6 cellular contexts compared by ENCODE assay signal in the genomic region with DNA sequence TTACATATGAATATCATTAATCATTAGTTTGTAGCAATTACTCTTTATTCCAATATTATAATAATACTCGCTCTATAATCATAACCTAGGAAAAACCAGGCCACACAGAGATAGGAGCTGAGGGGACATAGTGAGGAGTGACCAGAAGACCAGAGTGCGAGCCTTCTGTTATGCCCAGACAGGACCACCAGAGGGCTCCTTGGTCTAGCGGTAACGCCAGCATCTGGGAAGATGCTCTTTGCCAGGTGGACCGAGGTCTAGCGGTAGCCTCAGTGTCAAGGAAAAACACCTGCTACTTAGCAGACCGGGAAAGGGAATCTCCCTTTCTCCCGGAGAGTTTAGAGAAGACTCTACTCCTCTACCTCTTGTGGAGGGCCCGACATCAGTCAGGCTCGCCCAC. TPM values are rescaled to one million over a fixed set of nuclear protein-coding genes. Genes with fewer than 3 reads are reported as not detected.
DNase-seq lines count a peak whose midpoint lies in the region; ATAC-seq and TF ChIP-seq lines count a peak whose summit lies in the region.
"Not testable (repeated sequence)": the region's sequence is repeated elsewhere in the genome, so short reads cannot be mapped to it uniquely, and the experiment has no call there.

No MANE protein-coding gene starts in this region.

- H3K79me2 ChIP-seq in GM23248 (ENCODE audit: insufficient read depth) (peaks cover 40% of the 10 kb centered on the region), osteoblast (ENCODE audit: insufficient read depth, low read length) (peaks cover 43% of the 10 kb centered on the region)

- H3K4me2 ChIP-seq in GM23248 (ENCODE audit: unreplicated experiment); osteoblast (ENCODE audit: insufficient read depth, low read length): not testable (repeated sequence)

- H3K9ac ChIP-seq in GM23248 = not testable (repeated sequence)

- not testable (repeated sequence) for H3K36me3 ChIP-seq in GM23248 (ENCODE audit: low read depth); osteoblast (ENCODE audit: insufficient read depth, low read length)
- peaks cover 12% of the 10 kb centered on the region for H3K36me3 ChIP-seq in RWPE2 (ENCODE audit: low read depth)

- H3K9me3 ChIP-seq in AG04450 (ENCODE audit: control insufficient read depth, insufficient read depth, low read length); GM23248 (ENCODE audit: low read depth); RWPE2 (ENCODE audit: severe bottlenecking); osteoblast (ENCODE audit: low read depth, low read length): not testable (repeated sequence)

- POLR2A ChIA-PET in AG04450 (lab: Yijun Ruan, JAX) = not testable (repeated sequence)

- not testable (repeated sequence) for H3K4me1 ChIP-seq in GM23248 (ENCODE audit: insufficient read depth)
- peaks cover 13% of the 10 kb centered on the region for H3K4me1 ChIP-seq in RWPE2 (ENCODE audit: insufficient read depth, poor library complexity, severe bottlenecking)
- H3K4me1 ChIP-seq in osteoblast (ENCODE audit: insufficient read depth, low read length) = peaks cover 26% of the 10 kb centered on the region

- CTCF ChIA-PET in AG04450 (lab: Charles Lee) = not testable (repeated sequence)

- in situ Hi-C loops in GM23248 (cut with MboI); astrocyte of the spinal cord (cut with HindIII; ENCODE audit: low sequenced_read_pairs): not testable (repeated sequence)

- H3K9me2 ChIP-seq in GM23248 (ENCODE audit: insufficient read depth) = not testable (repeated sequence)

- H3K27me3 ChIP-seq in AG04450 (ENCODE audit: control insufficient read depth, insufficient read depth, low read length); GM23248 (replicated peaks; ENCODE audit: insufficient read depth); RWPE2 (ENCODE audit: insufficient read depth, poor library complexity, severe bottlenecking); osteoblast (ENCODE audit: insufficient read depth, low read length): not testable (repeated sequence)

- not testable (repeated sequence) for H3F3A ChIP-seq in GM23248 (ENCODE audit: insufficient read depth)

- not testable (repeated sequence) for H3K27ac ChIP-seq in AG04450 (ENCODE audit: low read depth, low read length); GM23248; RWPE2 (ENCODE audit: poor library complexity, severe bottlenecking); osteoblast (ENCODE audit: low read depth, low read length)

- peak; percentile 27 for TF ChIP-seq CTCF in AG04450 (IDR thresholded peaks at IDR 0.05; ENCODE audit: low read depth, low read length)
- TF ChIP-seq CTCF in RWPE2 (IDR thresholded peaks at IDR 0.05; ENCODE audit: poor library complexity, severe bottlenecking) = peak; percentile 28
- TF ChIP-seq CTCF in astrocyte of the spinal cord (IDR thresholded peaks at IDR 0.05; ENCODE audit: low read depth, low read length) = peak; percentile 51
- TF ChIP-seq CTCF in fibroblast of villous mesenchyme (IDR thresholded peaks at IDR 0.05; ENCODE audit: insufficient read depth, low read depth, low read length) = peak; percentile 66
- TF ChIP-seq CTCF in osteoblast (IDR thresholded peaks at IDR 0.05; ENCODE audit: extremely low read depth, low read depth, low read length) = peak; percentile 34

- not testable (repeated sequence) for DNase-seq in AG04450 (ENCODE audit: low read depth, low spot score); RWPE2 (ENCODE audit: low spot score); astrocyte of the spinal cord (ENCODE audit: low read depth, low spot score); fibroblast of villous mesenchyme (ENCODE audit: low read depth); osteoblast (ENCODE audit: insufficient read length, low spot score, missing footprints)
- peak; percentile 28 for DNase-seq in GM23248

- H4K20me1 ChIP-seq in GM23248 (ENCODE audit: insufficient read depth); osteoblast (ENCODE audit: insufficient read depth, low read length): not testable (repeated sequence)

- WGBS in GM23248 (ENCODE audit: low coverage in 1 of 2, low lambda C conversion rate in 2 of 2, missing lambda C conversion rate in 2 of 2), 2 experiments = 85 to 87% methylated on average over 8 to 10 of the region's 10 CpGs

- not testable (repeated sequence) for H3K4me3 ChIP-seq in AG04450 (ENCODE audit: low read depth, low read length); GM23248; RWPE2 (ENCODE audit: severe bottlenecking); astrocyte of the spinal cord (ENCODE audit: low read depth, low read length); fibroblast of villous mesenchyme (ENCODE audit: low read depth, low read length); osteoblast (ENCODE audit: insufficient read depth, low read length)

- not testable (repeated sequence) for ATAC-seq in RWPE2 (ENCODE audit: low read depth)

- not testable (repeated sequence) for H2AFZ ChIP-seq in GM23248; osteoblast (ENCODE audit: low read length)

RNA-seq across cellular contexts. Expression of gene WDR27, which starts 4.7 kb away (rescaled TPM):
- polyA plus RNA-seq in AG04450 (2011; rRNA removed) (20.0 and 20.5 TPM in 2 replicates), GM23248 (2016; fragmentation: Nextera tagmentation; extraction: Ambion mirVana) (5.4 and 9.3 TPM in 2 replicates)
- 24.5 and 25.8 TPM in 2 replicates for polyA minus RNA-seq in AG04450 (2011; rRNA and poly(A)+ RNA removed)
- total RNA-seq in GM23248 (2014; rRNA removed; shearing (Covaris generic)) = 9.2 and 10.6 TPM in 2 replicates
- total RNA-seq in fibroblast of villous mesenchyme (14.8 and 18.1 TPM in 2 replicates), osteoblast (23.9 and 29.8 TPM in 2 replicates)

RNA-seq across cellular contexts. Expression of gene C6orf120, which starts 4.8 kb away (rescaled TPM):
- polyA plus RNA-seq in AG04450 (2011; rRNA removed) = 32.8 and 35.9 TPM in 2 replicates
- 9.9 and 12.9 TPM in 2 replicates for polyA minus RNA-seq in AG04450 (2011; rRNA and poly(A)+ RNA removed)
- total RNA-seq in GM23248 (2014; rRNA removed; shearing (Covaris generic)) = 65.3 and 72.7 TPM in 2 replicates
- 38.7 and 39.4 TPM in 2 replicates for polyA plus RNA-seq in GM23248 (2016; fragmentation: Nextera tagmentation; extraction: Ambion mirVana)
- 47.0 and 57.9 TPM in 2 replicates for total RNA-seq in fibroblast of villous mesenchyme
- 53.0 and 54.3 TPM in 2 replicates for total RNA-seq in osteoblast

RNA-seq across cellular contexts. Expression of gene PHF10, which starts 27.2 kb away (rescaled TPM):
- polyA plus RNA-seq in AG04450 (2011; rRNA removed) (21.6 and 25.9 TPM in 2 replicates), GM23248 (2016; fragmentation: Nextera tagmentation; extraction: Ambion mirVana) (5.9 and 6.5 TPM in 2 replicates)
- polyA minus RNA-seq in AG04450 (2011; rRNA and poly(A)+ RNA removed) = 9.1 and 13.6 TPM in 2 replicates
- 8.5 and 10.7 TPM in 2 replicates for total RNA-seq in GM23248 (2014; rRNA removed; shearing (Covaris generic))
- total RNA-seq in fibroblast of villous mesenchyme (13.5 and 17.7 TPM in 2 replicates), osteoblast (14.7 and 21.0 TPM in 2 replicates)

RNA-seq across cellular contexts. Expression of gene DYNLT2, which starts 54.3 kb away (rescaled TPM):
- polyA plus RNA-seq in AG04450 (2011; rRNA removed) = 0.46 and 0.64 TPM in 2 replicates
- 0.41 and 0.61 TPM in 2 replicates for polyA minus RNA-seq in AG04450 (2011; rRNA and poly(A)+ RNA removed)
- 0.89 and 1.5 TPM in 2 replicates for total RNA-seq in GM23248 (2014; rRNA removed; shearing (Covaris generic))
- 0.51 and 0.62 TPM in 2 replicates for polyA plus RNA-seq in GM23248 (2016; fragmentation: Nextera tagmentation; extraction: Ambion mirVana)
- 1.3 TPM in 2 replicates for total RNA-seq in fibroblast of villous mesenchyme
- 1.8 and 2.2 TPM in 2 replicates for total RNA-seq in osteoblast

RNA-seq across cellular contexts. Expression of gene ERMARD, which starts 54.3 kb away (rescaled TPM):
- polyA plus RNA-seq in AG04450 (2011; rRNA removed) (24.8 and 26.8 TPM in 2 replicates), GM23248 (2016; fragmentation: Nextera tagmentation; extraction: Ambion mirVana) (18.3 and 22.0 TPM in 2 replicates)
- polyA minus RNA-seq in AG04450 (2011; rRNA and poly(A)+ RNA removed) = 9.5 and 15.6 TPM in 2 replicates
- total RNA-seq in GM23248 (2014; rRNA removed; shearing (Covaris generic)) = 15.6 and 22.3 TPM in 2 replicates
- total RNA-seq in fibroblast of villous mesenchyme (15.8 and 28.5 TPM in 2 replicates), osteoblast (21.4 and 23.3 TPM in 2 replicates)
